ENCODE assay signal across 34 cellular contexts in genomic region chr10:48724127-48724526, GRCh38. TPM values are rescaled to one million over a fixed set of nuclear protein-coding genes. Genes with fewer than 3 reads are reported as not detected.
"Had no signal": no experiment of that assay in that cellular context is flagged by ENCODE, and none has a peak within 500 bp of the region (broad histone marks: within the 10 kb centered on the region; RNA-seq: fewer than 3 reads in every experiment).

No MANE protein-coding gene starts in this region.

- H2AFZ ChIP-seq: parathyroid adenoma had no signal

- DNase-seq: activated CD4-positive, alpha-beta memory T cell treated with anti-CD3 and anti-CD28 coated beads for 36 hours; activated CD4-positive, alpha-beta T cell treated with anti-CD3 and anti-CD28 coated beads for 48 hours; activated CD8-positive, alpha-beta memory T cell treated with anti-CD3 and anti-CD28 coated beads, Interleukin-2, amount 50 U/mL, for 4 hours; activated effector memory CD4-positive, alpha-beta T cell treated with anti-CD3 and anti-CD28 coated beads, Interleukin-2, amount 50 U/mL, for 16 hours; activated naive CD4-positive, alpha-beta T cell treated with anti-CD3 and anti-CD28 coated beads for 36 hours; activated naive CD8-positive, alpha-beta T cell treated with anti-CD3 and anti-CD28 coated beads for 36 hours; activated T-cell treated with anti-CD3 and anti-CD28 coated beads, Interleukin-2, amount 50 U/mL, for 1 hour; adrenal gland; aorta; body of pancreas; cerebellar nuclear complex; colonic mucosa; effector memory CD4-positive, alpha-beta T cell; hippocampal formation; left cardiac atrium; midbrain; naive thymus-derived CD8-positive, alpha-beta T cell; occipital lobe; psoas muscle; T-helper 9 cell had no signal

- ATAC-seq: activated CD4-positive, CD25-positive, alpha-beta regulatory T cell treated with anti-CD3 and anti-CD28 coated beads, Interleukin-2, amount 50 U/mL, for 24 hours; body of pancreas; left cardiac atrium; naive thymus-derived CD8-positive, alpha-beta T cell; psoas muscle had no signal

- H3K4me1 Mint-ChIP-seq: activated naive CD8-positive, alpha-beta T cell treated with anti-CD3 and anti-CD28 coated beads for 36 hours; neural crest cell had no signal

- H3K4me3 Mint-ChIP-seq: activated CD4-positive, alpha-beta memory T cell treated with anti-CD3 and anti-CD28 coated beads for 36 hours; activated naive CD4-positive, alpha-beta T cell treated with anti-CD3 and anti-CD28 coated beads for 36 hours; activated naive CD8-positive, alpha-beta T cell treated with anti-CD3 and anti-CD28 coated beads for 36 hours; activated T-helper 1 cell treated with anti-CD3 and anti-CD28 coated beads, Interleukin-12 subunit alpha, Interleukin-12 subunit beta, Interleukin-2, Interleukin-4 antibody, amounts not matched to agents 30 ng/mL and 10 ng/mL and 1 ng/mL, durations not matched to agents 14 hours and 24 hours and 36 hours; naive thymus-derived CD8-positive, alpha-beta T cell; neural crest cell; stimulated activated naive CD8-positive, alpha-beta T cell treated with anti-CD3 and anti-CD28 coated beads, Interleukin-15, Interleukin-2, amounts not matched to agents 100 ng/mL and 50 ng/mL, for 24 hours; T-helper 1 cell treated with Interleukin-12 subunit alpha and Interleukin-12 subunit beta and Interleukin-4 antibody, amounts not matched to agents 30 μg/mL and 1 μg/mL, for 36 hours; type B pancreatic cell had no signal

- FAIRE-seq: keratinocyte, TTC549 had no signal

- H3K4me1 ChIP-seq: adrenal gland, body of pancreas, colonic mucosa, parathyroid adenoma, psoas muscle, vagina had no signal

- H3K27ac Mint-ChIP-seq: activated CD4-positive, alpha-beta memory T cell treated with anti-CD3 and anti-CD28 coated beads for 36 hours; activated naive CD4-positive, alpha-beta T cell treated with anti-CD3 and anti-CD28 coated beads for 36 hours; activated naive CD8-positive, alpha-beta T cell treated with anti-CD3 and anti-CD28 coated beads for 36 hours; activated T-helper 1 cell treated with anti-CD3 and anti-CD28 coated beads, Interleukin-12 subunit alpha, Interleukin-12 subunit beta, Interleukin-2, Interleukin-4 antibody, amounts not matched to agents 30 ng/mL and 10 ng/mL and 1 ng/mL, durations not matched to agents 14 hours and 24 hours and 36 hours; naive thymus-derived CD8-positive, alpha-beta T cell; stimulated activated naive CD8-positive, alpha-beta T cell treated with anti-CD3 and anti-CD28 coated beads, Interleukin-15, Interleukin-2, amounts not matched to agents 100 ng/mL and 50 ng/mL, for 24 hours; T-helper 1 cell treated with Interleukin-12 subunit alpha and Interleukin-12 subunit beta and Interleukin-4 antibody, amounts not matched to agents 30 μg/mL and 1 μg/mL, for 36 hours; type B pancreatic cell had no signal

- H3K27me3 Mint-ChIP-seq: activated CD4-positive, alpha-beta memory T cell treated with anti-CD3 and anti-CD28 coated beads for 36 hours; activated naive CD8-positive, alpha-beta T cell treated with anti-CD3 and anti-CD28 coated beads for 36 hours; naive thymus-derived CD8-positive, alpha-beta T cell; stimulated activated naive CD8-positive, alpha-beta T cell treated with anti-CD3 and anti-CD28 coated beads, Interleukin-15, Interleukin-2, amounts not matched to agents 100 ng/mL and 50 ng/mL, for 24 hours had no signal

- H3K27ac ChIP-seq: adrenal gland, body of pancreas, cardiac muscle cell, colonic mucosa, parathyroid adenoma, psoas muscle, thoracic aorta, vagina, VCaP had no signal

- H3K9me3 ChIP-seq: adrenal gland, body of pancreas, colonic mucosa, psoas muscle, thoracic aorta, vagina had no signal

- H3K9me3 Mint-ChIP-seq: activated CD4-positive, alpha-beta memory T cell treated with anti-CD3 and anti-CD28 coated beads for 36 hours; activated naive CD4-positive, alpha-beta T cell treated with anti-CD3 and anti-CD28 coated beads for 36 hours; activated naive CD8-positive, alpha-beta T cell treated with anti-CD3 and anti-CD28 coated beads for 36 hours; activated T-helper 1 cell treated with anti-CD3 and anti-CD28 coated beads, Interleukin-12 subunit alpha, Interleukin-12 subunit beta, Interleukin-2, Interleukin-4 antibody, amounts not matched to agents 30 ng/mL and 10 ng/mL and 1 ng/mL, durations not matched to agents 14 hours and 24 hours and 36 hours; naive thymus-derived CD8-positive, alpha-beta T cell; neural crest cell; stimulated activated naive CD8-positive, alpha-beta T cell treated with anti-CD3 and anti-CD28 coated beads, Interleukin-15, Interleukin-2, amounts not matched to agents 100 ng/mL and 50 ng/mL, for 24 hours; T-helper 1 cell treated with Interleukin-12 subunit alpha and Interleukin-12 subunit beta and Interleukin-4 antibody, amounts not matched to agents 30 μg/mL and 1 μg/mL, for 36 hours; type B pancreatic cell had no signal

- H3K4me3 ChIP-seq: adrenal gland, body of pancreas, cardiac muscle cell, colonic mucosa, psoas muscle, thoracic aorta, vagina had no signal

- H3K36me3 Mint-ChIP-seq: activated CD4-positive, alpha-beta memory T cell treated with anti-CD3 and anti-CD28 coated beads for 36 hours; activated naive CD8-positive, alpha-beta T cell treated with anti-CD3 and anti-CD28 coated beads for 36 hours; naive thymus-derived CD8-positive, alpha-beta T cell; type B pancreatic cell had no signal

- H3K9ac ChIP-seq: parathyroid adenoma had no signal

- H3K27me3 ChIP-seq: adrenal gland, body of pancreas, cardiac muscle cell, colonic mucosa, vagina had no signal

- H3K36me3 ChIP-seq: adrenal gland, cardiac muscle cell, colonic mucosa, thoracic aorta, vagina had no signal

- H3K79me2 ChIP-seq: parathyroid adenoma had no signal

RNA-seq across cellular contexts. Expression of gene WDFY4, which starts 39.5 kb away (rescaled TPM):
- total RNA-seq: activated CD4-positive, alpha-beta memory T cell treated with anti-CD3 and anti-CD28 coated beads for 36 hours; cardiac muscle cell; epithelial cell of proximal tubule; neural crest cell had no signal
- polyA plus RNA-seq: cardiac muscle cell had no signal
